ENCODE assay signal across 9 cellular contexts in the genomic region with DNA sequence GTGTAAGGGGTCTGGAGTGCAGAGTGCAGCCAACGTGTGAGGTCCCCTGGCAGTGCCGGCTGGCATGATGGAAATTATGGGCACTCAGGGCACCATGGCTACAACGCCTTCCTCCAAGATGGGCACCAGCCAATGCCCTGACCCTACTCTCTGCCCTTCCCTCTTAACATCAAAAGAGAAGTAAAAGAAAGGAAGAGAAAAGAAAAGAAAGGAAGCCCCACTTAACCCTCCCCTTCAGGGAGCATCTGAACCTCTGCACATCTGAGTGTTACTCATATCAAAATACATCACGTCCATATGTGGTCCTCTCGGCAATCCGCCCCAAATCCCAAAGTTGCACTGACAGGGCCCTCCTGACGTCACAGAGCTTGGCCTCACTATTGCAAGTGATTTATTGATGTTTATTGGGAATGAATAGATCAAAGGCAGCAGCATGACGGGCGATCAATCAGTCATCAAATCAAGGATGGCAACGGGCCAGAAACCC. TPM values are rescaled to one million over a fixed set of nuclear protein-coding genes. Genes with fewer than 3 reads are reported as not detected.
DNase-seq lines count a peak whose midpoint lies in the region; ATAC-seq and TF ChIP-seq lines count a peak whose summit lies in the region.
"Had no signal": no experiment of that assay in that cellular context is flagged by ENCODE, and none has a peak within 500 bp of the region (broad histone marks: within the 10 kb centered on the region; RNA-seq: fewer than 3 reads in every experiment).

No MANE protein-coding gene starts in this region.

- H2AFZ ChIP-seq in DND-41 (ENCODE audit: low read depth, low read length), result no peak overlapping the region

- H3K27me3 ChIP-seq in DND-41 (ENCODE audit: insufficient read depth, low read length, poor library complexity), result no peaks in the 10 kb centered on the region

- TF ChIP-seq CTCF in DND-41 (IDR thresholded peaks at IDR 0.05; ENCODE audit: borderline replicate concordance, extremely low read depth, low read length, poor library complexity, severe bottlenecking) (no peak), fibroblast of pulmonary artery (IDR thresholded peaks at IDR 0.05; ENCODE audit: low read length, missing control alignments) (no peak), retinal pigment epithelial cell (conservative IDR thresholded peaks at IDR 0.05; ENCODE audit: low read depth, low read length) (no peak)

- peaks cover 21% of the 10 kb centered on the region for H3K4me1 Mint-ChIP-seq in T-helper 17 cell

- ATAC-seq in DND-41 (ENCODE audit: insufficient read depth, low read depth) (no peak), T-helper 17 cell (no peak), HG02870 (IDR thresholded peaks at IDR 0.05; ENCODE audit: unreplicated experiment) (no peak)

- peak overlapping the region; percentile 91 for H3K4me3 Mint-ChIP-seq in T-helper 17 cell

- peaks cover 3% of the 10 kb centered on the region for H3K36me3 Mint-ChIP-seq in T-helper 17 cell (ENCODE audit: low read depth)

- no peak overlapping the region for H3K27ac ChIP-seq in DND-41 (ENCODE audit: low read length)

- peaks cover 46% of the 10 kb centered on the region for H3K27me3 Mint-ChIP-seq in T-helper 17 cell

- peaks cover 37% of the 10 kb centered on the region for H3K79me2 ChIP-seq in DND-41 (ENCODE audit: insufficient read depth, low read length)

- H3K4me1 ChIP-seq in DND-41 (ENCODE audit: insufficient read depth, low read length), result peaks cover 45% of the 10 kb centered on the region

- H3K36me3 ChIP-seq in DND-41 (ENCODE audit: insufficient read depth, low read length), result no peaks in the 10 kb centered on the region

- peak overlapping the region; percentile 69 for H3K4me2 ChIP-seq in DND-41 (ENCODE audit: insufficient read depth, low read length)

- H3K9me3 ChIP-seq in DND-41 (ENCODE audit: insufficient read depth, low read length, severe bottlenecking) (no peaks in the 10 kb centered on the region), T-helper 17 cell (ENCODE audit: control insufficient read depth, low read length, poor library complexity, severe bottlenecking) (no peaks in the 10 kb centered on the region)

- peak overlapping the region; percentile 71 for H3K27ac Mint-ChIP-seq in T-helper 17 cell

- H3K4me3 ChIP-seq in DND-41 (ENCODE audit: low read depth in 1 of 2, low read length in 2 of 2) (peak overlapping the region in 1 of 2 experiments; percentile 66; a peak in 2 of 4 replicates), fibroblast of pulmonary artery (replicated peaks; ENCODE audit: low read depth, low read length) (peak overlapping the region; percentile 72), retinal pigment epithelial cell (ENCODE audit: low read length) (peak overlapping the region; percentile 49)

- peaks cover 7% of the 10 kb centered on the region; the same call in 1 of the 2 replicates for H4K20me1 ChIP-seq in DND-41 (ENCODE audit: insufficient read depth, low read length)

- peak overlapping the region; percentile 71; the same call in 1 of the 2 replicates for H3K9ac ChIP-seq in DND-41 (ENCODE audit: low read depth, low read length)

- DNase-seq in DND-41 (no peak), T-helper 17 cell (no peak), fibroblast of pulmonary artery (ENCODE audit: low read depth) (no peak), retinal pigment epithelial cell (ENCODE audit: low read depth) (no peak), NCI-H1417 treated with DMSO at 0.1 percent for 48 hours (lab: John Stamatoyannopoulos, UW) (no peak), A172 (ENCODE audit: low spot score) (no peak)
- no peak for DNase-seq in stimulated activated naive CD4-positive, alpha-beta T cell treated with Interleukin-2 at 50 U/mL for 16 hours (lab: John Stamatoyannopoulos, UW)
- DNase-seq: NCI-H526 treated with DMSO at 0.1 percent for 48 hours had no signal

RNA-seq across cellular contexts. Expression of gene TSHZ3, which starts 1.4 kb away (rescaled TPM):
- total RNA-seq in T-helper 17 cell, result 1 to 10 TPM in 1 of 2 donors, under 1 TPM in 1; 0.68 to 1.3 TPM
- total RNA-seq in A172 (2014; rRNA removed; shearing (Covaris generic)), result 4.7 and 5.6 TPM in 2 replicates
